Comparison of ENCODE assay signal across 23 cellular contexts in genomic region chrX:119101168-119101567, GRCh38. TPM values are rescaled to one million over a fixed set of nuclear protein-coding genes. Genes with fewer than 3 reads are reported as not detected.
DNase-seq lines count a peak whose midpoint lies in the region; ATAC-seq and TF ChIP-seq lines count a peak whose summit lies in the region.
"Had no signal": no experiment of that assay in that cellular context is flagged by ENCODE, and none has a peak within 500 bp of the region (broad histone marks: within the 10 kb centered on the region; RNA-seq: fewer than 3 reads in every experiment).

No MANE protein-coding gene starts in this region.

- peaks cover 4% of the 10 kb centered on the region for H3K27me3 Mint-ChIP-seq in activated CD8-positive, alpha-beta T cell treated with anti-CD3 and anti-CD28 coated beads for 36 hours
- H3K27me3 Mint-ChIP-seq in activated CD8-positive, alpha-beta T cell treated with anti-CD3 and anti-CD28 coated beads, Interleukin-2, amount 10 ng/mL, durations not matched to agents 7 days and 5 days (ENCODE audit: low read depth): peaks cover 2% of the 10 kb centered on the region

- H3K27ac Mint-ChIP-seq in activated CD8-positive, alpha-beta T cell treated with anti-CD3 and anti-CD28 coated beads for 36 hours: no peak overlapping the region
- no peak overlapping the region for H3K27ac Mint-ChIP-seq in activated CD8-positive, alpha-beta T cell treated with anti-CD3 and anti-CD28 coated beads, Interleukin-2, amount 10 ng/mL, durations not matched to agents 7 days and 5 days
- no peak overlapping the region for H3K27ac Mint-ChIP-seq in activated naive CD4-positive, alpha-beta T cell treated with anti-CD3 and anti-CD28 coated beads, Interleukin-2, amount 50 U/mL, for 72 hours
- H3K27ac Mint-ChIP-seq: CD4-positive, alpha-beta memory T cell had no signal

- DNase-seq in activated CD8-positive, alpha-beta T cell treated with anti-CD3 and anti-CD28 coated beads for 36 hours: no peak
- DNase-seq in activated CD8-positive, alpha-beta T cell treated with anti-CD3 and anti-CD28 coated beads, Interleukin-2, amount 10 ng/mL, durations not matched to agents 7 days and 5 days: no peak
- DNase-seq in activated naive CD4-positive, alpha-beta T cell treated with anti-CD3 and anti-CD28 coated beads, Interleukin-2, amount 50 U/mL, for 72 hours (ENCODE audit: low spot score in 2 of 2): no peak
- DNase-seq in activated naive CD4-positive, alpha-beta T cell (lab: John Stamatoyannopoulos, UW): no peak
- DNase-seq in GM12865 (ENCODE audit: low read depth): peak; percentile 8
- no peak for DNase-seq in HEK293T (ENCODE audit: extremely low spot score)
- DNase-seq in NCI-H1105 treated with DMSO at 0.1 percent for 48 hours (lab: John Stamatoyannopoulos, UW): no peak
- DNase-seq: C1 segment of cervical spinal cord; Calu3; CD4-positive, alpha-beta memory T cell; COR-L47; DMS53; DMS79 treated with DMSO at 0.1 percent for 48 hours; GF-D8; GM23248; H7; HCEC 1CT had no signal

- no peaks in the 10 kb centered on the region for H3K36me3 Mint-ChIP-seq in activated CD8-positive, alpha-beta T cell treated with anti-CD3 and anti-CD28 coated beads for 36 hours (ENCODE audit: low read depth)
- H3K36me3 Mint-ChIP-seq in activated CD8-positive, alpha-beta T cell treated with anti-CD3 and anti-CD28 coated beads, Interleukin-2, amount 10 ng/mL, durations not matched to agents 7 days and 5 days (ENCODE audit: low read depth): no peaks in the 10 kb centered on the region
- H3K36me3 Mint-ChIP-seq in activated naive CD4-positive, alpha-beta T cell treated with anti-CD3 and anti-CD28 coated beads, Interleukin-2, amount 50 U/mL, for 72 hours: no peaks in the 10 kb centered on the region
- H3K36me3 Mint-ChIP-seq: CD4-positive, alpha-beta memory T cell had no signal

- H3K4me1 Mint-ChIP-seq in activated CD8-positive, alpha-beta T cell treated with anti-CD3 and anti-CD28 coated beads for 36 hours (ENCODE audit: low read depth): peaks cover 2% of the 10 kb centered on the region
- no peaks in the 10 kb centered on the region for H3K4me1 Mint-ChIP-seq in activated CD8-positive, alpha-beta T cell treated with anti-CD3 and anti-CD28 coated beads, Interleukin-2, amount 10 ng/mL, durations not matched to agents 7 days and 5 days (ENCODE audit: low read depth)
- H3K4me1 Mint-ChIP-seq: CD4-positive, alpha-beta memory T cell had no signal

- no peak for TF ChIP-seq CTCF in activated CD8-positive, alpha-beta T cell treated with anti-CD3 and anti-CD28 coated beads for 36 hours (IDR thresholded peaks at IDR 0.05)
- TF ChIP-seq CTCF in GM12865 (IDR thresholded peaks at IDR 0.05; ENCODE audit: insufficient read depth, low read depth, low read length, missing control alignments): no peak

- H3K4me3 Mint-ChIP-seq in activated CD8-positive, alpha-beta T cell treated with anti-CD3 and anti-CD28 coated beads for 36 hours: no peak overlapping the region
- H3K4me3 Mint-ChIP-seq in activated CD8-positive, alpha-beta T cell treated with anti-CD3 and anti-CD28 coated beads, Interleukin-2, amount 10 ng/mL, durations not matched to agents 7 days and 5 days: no peak overlapping the region
- H3K4me3 Mint-ChIP-seq: CD4-positive, alpha-beta memory T cell had no signal

- POLR2A ChIA-PET in activated CD8-positive, alpha-beta T cell treated with anti-CD3 and anti-CD28 coated beads for 36 hours (lab: Charles Lee): no interaction called here
- POLR2A ChIA-PET in activated CD8-positive, alpha-beta T cell treated with anti-CD3 and anti-CD28 coated beads, Interleukin-2, amount 10 ng/mL, durations not matched to agents 7 days and 5 days (lab: Charles Lee): no interaction called here
- POLR2A ChIA-PET in HEK293T (lab: Yijun Ruan, JAX): no interaction called here

- peak; percentile 51 for ATAC-seq in activated CD8-positive, alpha-beta T cell treated with anti-CD3 and anti-CD28 coated beads for 36 hours
- no peak for ATAC-seq in activated CD8-positive, alpha-beta T cell treated with anti-CD3 and anti-CD28 coated beads, Interleukin-2, amount 10 ng/mL, durations not matched to agents 7 days and 5 days
- ATAC-seq in activated naive CD4-positive, alpha-beta T cell treated with anti-CD3 and anti-CD28 coated beads, Interleukin-2, amount 50 U/mL, for 72 hours: peak; percentile 18 to 68
- no peak for ATAC-seq in GM18517 (IDR thresholded peaks at IDR 0.05; ENCODE audit: unreplicated experiment)

- intact Hi-C loops in activated CD8-positive, alpha-beta T cell treated with anti-CD3 and anti-CD28 coated beads for 36 hours (cut with micrococcal nuclease): no loop called here

- H3K4me3 ChIP-seq in GM12865 (ENCODE audit: low read depth, low read length): no peak overlapping the region
- H3K4me3 ChIP-seq: GM23248 had no signal

- CTCF ChIA-PET in activated CD8-positive, alpha-beta T cell treated with anti-CD3 and anti-CD28 coated beads for 36 hours (lab: Charles Lee): no interaction called here
- CTCF ChIA-PET in activated CD8-positive, alpha-beta T cell treated with anti-CD3 and anti-CD28 coated beads, Interleukin-2, amount 10 ng/mL, durations not matched to agents 7 days and 5 days (lab: Charles Lee): interaction anchor here (1.7 kb wide), 1 partner anchor 18 kb away, joined by 4 read pairs; no protein-coding TSS in a partner anchor
- CTCF ChIA-PET in HEK293T (lab: Yijun Ruan, JAX): no interaction called here

- no peaks in the 10 kb centered on the region for H3K9me3 Mint-ChIP-seq in activated CD8-positive, alpha-beta T cell treated with anti-CD3 and anti-CD28 coated beads for 36 hours
- no peaks in the 10 kb centered on the region for H3K9me3 Mint-ChIP-seq in activated CD8-positive, alpha-beta T cell treated with anti-CD3 and anti-CD28 coated beads, Interleukin-2, amount 10 ng/mL, durations not matched to agents 7 days and 5 days (ENCODE audit: insufficient read depth)
- H3K9me3 Mint-ChIP-seq in activated naive CD4-positive, alpha-beta T cell treated with anti-CD3 and anti-CD28 coated beads, Interleukin-2, amount 50 U/mL, for 72 hours: no peaks in the 10 kb centered on the region
- H3K9me3 Mint-ChIP-seq: CD4-positive, alpha-beta memory T cell had no signal

TF ChIP-seq in HEK293T, 16 proteins besides CTCF, POLR2A, EP300 and RAD21:
- TF ChIP-seq HDGF (IDR thresholded peaks at IDR 0.05; ENCODE audit: borderline replicate concordance): no peak
- TF ChIP-seq PKNOX1 (IDR thresholded peaks at IDR 0.05): peak; percentile 73

RNA-seq across cellular contexts. Expression of gene KIAA1210, which starts 26.4 kb away (rescaled TPM):
- total RNA-seq in activated CD8-positive, alpha-beta T cell treated with anti-CD3 and anti-CD28 coated beads for 36 hours: not detected
- not detected for total RNA-seq in activated CD8-positive, alpha-beta T cell treated with anti-CD3 and anti-CD28 coated beads, Interleukin-2, amount 10 ng/mL, durations not matched to agents 7 days and 5 days
- not detected for total RNA-seq in activated naive CD4-positive, alpha-beta T cell treated with anti-CD3 and anti-CD28 coated beads, Interleukin-2, amount 50 U/mL, for 72 hours
- total RNA-seq: A172; A673; CD4-positive, alpha-beta memory T cell; Daoy; G401; GM23248; H1; H7 had no signal

RNA-seq across cellular contexts. Expression of gene CT47C1, which starts 28.4 kb away (rescaled TPM):
- not detected for total RNA-seq in activated CD8-positive, alpha-beta T cell treated with anti-CD3 and anti-CD28 coated beads for 36 hours
- total RNA-seq in activated CD8-positive, alpha-beta T cell treated with anti-CD3 and anti-CD28 coated beads, Interleukin-2, amount 10 ng/mL, durations not matched to agents 7 days and 5 days: not detected
- total RNA-seq in activated naive CD4-positive, alpha-beta T cell treated with anti-CD3 and anti-CD28 coated beads, Interleukin-2, amount 50 U/mL, for 72 hours: not detected
- total RNA-seq: A172; A673; Calu3; CD4-positive, alpha-beta memory T cell; Daoy; G401; GM23248; H1; H7 had no signal

Comparison
In these comparisons a context has a peak if more than half of its experiments do, and no peak if none do; other contexts are left out.
1. ATAC-seq: peak in activated CD8-positive, alpha-beta T cell treated with anti-CD3 and anti-CD28 coated beads for 36 hours (single experiment) and activated naive CD4-positive, alpha-beta T cell treated with anti-CD3 and anti-CD28 coated beads, Interleukin-2, amount 50 U/mL, for 72 hours (2 of 2); none in activated CD8-positive, alpha-beta T cell treated with anti-CD3 and anti-CD28 coated beads, Interleukin-2, amount 10 ng/mL, durations not matched to agents 7 days and 5 days (single experiment) and GM18517 (single experiment).